In genomic region chr5:141915881-141916336, GRCh38 we compare ENCODE assay signal across 18 cellular contexts. TPM values are rescaled to one million over a fixed set of nuclear protein-coding genes. Genes with fewer than 3 reads are reported as not detected.
DNase-seq lines count a peak whose midpoint lies in the region; ATAC-seq, FAIRE-seq and TF ChIP-seq lines count a peak whose summit lies in the region.
"Had no signal": no experiment of that assay in that cellular context is flagged by ENCODE, and none has a peak within 500 bp of the region (broad histone marks: within the 10 kb centered on the region; RNA-seq: fewer than 3 reads in every experiment).

No MANE protein-coding gene starts in this region.

- no peak overlapping the region for H3K4me3 ChIP-seq in GM12875 (ENCODE audit: low read depth, low read length)
- H3K4me3 ChIP-seq in HEK293 (ENCODE audit: low read depth, low read length) = no peak overlapping the region
- no peak overlapping the region for H3K4me3 ChIP-seq in GM12878
- H3K4me3 ChIP-seq in pancreas = no peak overlapping the region
- H3K4me3 ChIP-seq: adrenal gland, HAP-1, lower lobe of right lung, Peyer's patch had no signal

- no peak overlapping the region for H3K9ac ChIP-seq in GM12878 (ENCODE audit: control insufficient read depth, insufficient read depth, low read length)

- in situ Hi-C loops in GM12878 (cut with MboI) = no loop called here

- no peak overlapping the region for H3K4me2 ChIP-seq in GM12878 (ENCODE audit: control insufficient read depth, insufficient read depth)

- no peak for TF ChIP-seq EP300 in GM12878 (IDR thresholded peaks at IDR 0.05; ENCODE audit: borderline replicate concordance in 1 of 2, control insufficient read depth in 1 of 2, low read depth in 2 of 2, low read length in 2 of 2)

- 86% methylated on average over 6 of the region's 6 CpGs for WGBS in GM12878 (ENCODE audit: insufficient coverage, insufficient replicate concordance, low lambda C conversion rate, missing lambda C conversion rate)
- 69 to 81% methylated on average over 6 of the region's 6 CpGs for WGBS in pancreas, 2 donors

- H3K4me1 ChIP-seq in HEK293 (ENCODE audit: control insufficient read depth, insufficient read depth, low read length) (no peaks in the 10 kb centered on the region), GM12878 (ENCODE audit: control insufficient read depth, insufficient read depth, low read length) (peaks cover 23% of the 10 kb centered on the region), pancreas (no peaks in the 10 kb centered on the region)

- no peaks in the 10 kb centered on the region for H3K36me3 ChIP-seq in HEK293 (ENCODE audit: control insufficient read depth in 2 of 2, insufficient read depth in 1 of 2, low read length in 2 of 2)
- no peaks in the 10 kb centered on the region for H3K36me3 ChIP-seq in GM12878 (ENCODE audit: control insufficient read depth in 2 of 2, insufficient read depth in 2 of 2, low read length in 1 of 2)
- H3K36me3 ChIP-seq in pancreas = no peaks in the 10 kb centered on the region
- H3K36me3 ChIP-seq: adrenal gland, HAP-1, lower lobe of right lung, neutrophil, Peyer's patch had no signal

- CTCF ChIA-PET in HEK293 (lab: Yijun Ruan, JAX) (interaction anchor here (0.7 to 2.9 kb wide), 7 partner anchors 9 to 224 kb away, joined by 3 to 15 read pairs (median 4); no protein-coding TSS in a partner anchor), GM12878 (lab: Yijun Ruan, JAX) (interaction anchor here (0.9 to 3.8 kb wide), 7 partner anchors 26 to 252 kb away, joined by 3 to 16 read pairs (median 4); no protein-coding TSS in a partner anchor)

- peaks cover 30 to 44% of the 10 kb centered on the region in 2 donors for H3K27me3 Mint-ChIP-seq in natural killer cell (ENCODE audit: low read depth in 2 of 2)

- no peak overlapping the region for H3K27ac Mint-ChIP-seq in natural killer cell
- H3K27ac Mint-ChIP-seq: activated T-cell treated with anti-CD3 and anti-CD28 coated beads, Interleukin-2, amount 50 U/mL, for 72 hours had no signal

- no peak overlapping the region for H2AFZ ChIP-seq in GM12878 (ENCODE audit: control insufficient read depth, low read depth, low read length)

- no peaks in the 10 kb centered on the region for H3K9me3 Mint-ChIP-seq in natural killer cell
- H3K9me3 Mint-ChIP-seq: activated T-cell treated with anti-CD3 and anti-CD28 coated beads, Interleukin-2, amount 50 U/mL, for 72 hours; CD14-positive monocyte had no signal

- TF ChIP-seq CTCF in GM12875 (IDR thresholded peaks at IDR 0.05; ENCODE audit: borderline replicate concordance, insufficient read depth, low read depth, low read length) (0 out of 2 replicates have a peak, but pooled peaks have one; percentile 1), HEK293 (tag by site-specific recombination; IDR thresholded peaks at IDR 0.05) (no peak), GM12878 (IDR thresholded peaks at IDR 0.05 in 2 of 3, conservative IDR thresholded peaks at IDR 0.05 in 1 of 3; ENCODE audit: control insufficient read depth in 2 of 3, extremely low read depth in 1 of 3, insufficient read depth in 1 of 3, low read depth in 3 of 3, low read length in 3 of 3) (no peak), natural killer cell (IDR thresholded peaks at IDR 0.05) (no peak), pancreas (IDR thresholded peaks at IDR 0.05) (no peak)

- no peak for TF ChIP-seq RAD21 in GM12878 (IDR thresholded peaks at IDR 0.05; ENCODE audit: insufficient read depth, low read depth, low read length)

- H3K36me3 Mint-ChIP-seq in natural killer cell = no peaks in the 10 kb centered on the region

- intact Hi-C loops in GM12878 (cut with micrococcal nuclease; ENCODE audit: unreplicated experiment) = no loop called here
- intact Hi-C loops in natural killer cell (cut with micrococcal nuclease) = no loop called here
- intact Hi-C loops in pancreas (cut with DNase I) = no loop called here

- DNase-seq in GM12878 (ENCODE audit: low read depth, low spot score) = no peak
- peak; percentile 83 for DNase-seq in islet precursor cell
- no peak for DNase-seq in natural killer cell
- no peak for DNase-seq in pancreas
- no peak for DNase-seq in T-helper 9 cell
- no peak for DNase-seq in A172 (ENCODE audit: low spot score)
- DNase-seq: activated CD4-positive, alpha-beta T cell treated with anti-CD3 and anti-CD28 coated beads for 48 hours; activated T-cell treated with anti-CD3 and anti-CD28 coated beads, Interleukin-2, amount 50 U/mL, for 72 hours; adrenal gland; lower lobe of right lung; NCI-H2171 had no signal

- H3K79me2 ChIP-seq in GM12878 (ENCODE audit: control insufficient read depth, insufficient read depth, low read length) = no peaks in the 10 kb centered on the region

- H4K20me1 ChIP-seq in GM12878 (ENCODE audit: control insufficient read depth, insufficient read depth) = no peaks in the 10 kb centered on the region

- ATAC-seq in GM12878 (peak; percentile 39; the same call in 2 of the 3 replicates), natural killer cell (no peak), pancreas (no peak)
- ATAC-seq: lower lobe of right lung had no signal

- FAIRE-seq in GM12878 (lab: Jason Lieb, UNC) = no peak
- no peak for FAIRE-seq in pancreas (lab: Jason Lieb, UNC)

- H3K27ac ChIP-seq in HEK293 (ENCODE audit: extremely low read depth, low read depth, low read length) (no peak overlapping the region), GM12878 (ENCODE audit: control insufficient read depth, insufficient read depth) (no peak overlapping the region), pancreas (no peak overlapping the region)
- H3K27ac ChIP-seq: adrenal gland, lower lobe of right lung, neutrophil, Peyer's patch had no signal

- RAD21 ChIA-PET in GM12878 (lab: Charles Lee; ENCODE audit: unreplicated experiment) = interaction anchor here (1.2 to 1.8 kb wide), 5 partner anchors 8 to 224 kb away, joined by 3 to 7 read pairs (median 4); partner anchors contain the start of genes DELE1 and RNF14

- H3K9me3 ChIP-seq in HEK293 (ENCODE audit: control insufficient read depth, insufficient read depth, low read depth, low read length) (no peaks in the 10 kb centered on the region), GM12878 (replicated peaks; ENCODE audit: control insufficient read depth, insufficient read depth, low read length) (no peaks in the 10 kb centered on the region; the same call in 2 of the 3 replicates), pancreas (no peaks in the 10 kb centered on the region)
- H3K9me3 ChIP-seq: adrenal gland, HAP-1, lower lobe of right lung, neutrophil, Peyer's patch had no signal

- H3K4me1 Mint-ChIP-seq in natural killer cell = no peaks in the 10 kb centered on the region

- H3K4me3 Mint-ChIP-seq in natural killer cell = no peak overlapping the region
- H3K4me3 Mint-ChIP-seq: CD14-positive monocyte had no signal

- no peak for TF ChIP-seq POLR2A in GM12878 (IDR thresholded peaks at IDR 0.05; ENCODE audit: low read depth, low read length)

- POLR2A ChIA-PET in HEK293 (lab: Yijun Ruan, JAX) = interaction anchor here (0.8 to 1.7 kb wide), 2 partner anchors 8 to 9 kb away, joined by 3 to 4 read pairs; partner anchors contain the start of gene DELE1
- POLR2A ChIA-PET in GM12878 (lab: Charles Lee) = no interaction called here

- BruUV-seq in GM12878 (replicated peaks; lab: Mats Ljungman, UMichigan) = no TSS peak

- SMC1A ChIA-PET in GM12878 (lab: Charles Lee; ENCODE audit: uncharacterized antibody, unreplicated experiment) = interaction anchor here (1.0 to 1.9 kb wide), 7 partner anchors 28 to 224 kb away, joined by 3 to 7 read pairs (median 3); partner anchors contain the start of gene RNF14

- H3K27me3 ChIP-seq in GM12878 (replicated peaks in 1 of 2; ENCODE audit: control insufficient read depth in 2 of 2, insufficient read depth in 2 of 2, low read length in 1 of 2) (peaks cover 0 to 4% of the 10 kb centered on the region in 2 experiments; a peak in 1 of 4 replicates), pancreas (no peaks in the 10 kb centered on the region)
- H3K27me3 ChIP-seq: adrenal gland, Peyer's patch had no signal

RNA-seq across cellular contexts. Expression of gene DELE1, which starts 7.8 kb away (rescaled TPM):
- total RNA-seq in GM12878 (2013; cell fraction: nucleolus; rRNA removed) = 148 and 153 TPM in 2 replicates
- total RNA-seq in GM12878 (2014; rRNA removed) (58.1 and 60.3 TPM in 2 replicates), GM12878 (2014; rRNA removed; fragmentation: Illumina TruSeq; extraction: Trizol) (39.0 and 42.0 TPM in 2 replicates), GM12878 (2021) (62.9 and 63.2 TPM in 2 replicates), natural killer cell (100 to 1,000 TPM; 106 to 125 (median 115) TPM), pancreas (10 to 100 TPM; 27.7 to 36.0 (median 33.1) TPM)
- 31.0 TPM for polyA plus RNA-seq in GM12878 (2011; ENCODE audit: low read depth)
- polyA plus RNA-seq in GM12878 (2011; rRNA removed) (46.4 and 71.4 TPM in 2 replicates), GM12878 (2014; fragmentation: Illumina TruSeq; extraction: Trizol) (30.2 and 53.2 TPM in 2 replicates), GM12878 (2014; fragmentation: Nextera tagmentation; extraction: Ambion mirVana) (10 to 100 TPM; 18.9 to 21.4 TPM), GM12878 (2014; rRNA removed) (69.4 and 71.2 TPM in 2 replicates), GM12878 (2016; fragmentation: Nextera tagmentation; extraction: Ambion mirVana) (10 to 100 TPM; 37.8 to 37.9 TPM), pancreas (10 to 100 TPM; 38.2 to 45.6 TPM)
- polyA plus RNA-seq in GM12878 (2011; cell fraction: cytosol; rRNA removed) = 84.2 and 98.9 TPM in 2 replicates
- 223 and 258 TPM in 2 replicates for polyA plus RNA-seq in GM12878 (2011; cell fraction: nucleus; rRNA removed)
- polyA plus RNA-seq in GM12878 (2012) = 50.8 and 50.9 TPM in 2 replicates
- 48.9 and 72.9 TPM in 2 replicates for polyA minus RNA-seq in GM12878 (2011; rRNA and poly(A)+ RNA removed)
- 19.4 and 27.2 TPM in 2 replicates for polyA minus RNA-seq in GM12878 (2011; cell fraction: cytosol; rRNA and poly(A)+ RNA removed)
- polyA minus RNA-seq in GM12878 (2011; cell fraction: nucleus; rRNA and poly(A)+ RNA removed) = 43.5 and 49.6 TPM in 2 replicates
- 18.2 and 37.0 TPM in 2 replicates for total RNA-seq in A172 (2014; rRNA removed; shearing (Covaris generic))

RNA-seq across cellular contexts. Expression of gene PCDH1, which starts 37.7 kb away (rescaled TPM):
- total RNA-seq in GM12878 (2013; cell fraction: nucleolus; rRNA removed) = 0.15 and 1.3 TPM in 2 replicates
- 0.11 TPM in 1 of 2 replicates, not detected in the other for total RNA-seq in GM12878 (2014; rRNA removed)
- not detected in 2 replicates for total RNA-seq in GM12878 (2014; rRNA removed; fragmentation: Illumina TruSeq; extraction: Trizol)
- 0.27 and 0.36 TPM in 2 replicates for total RNA-seq in GM12878 (2021)
- not detected for polyA plus RNA-seq in GM12878 (2011; ENCODE audit: low read depth)
- polyA plus RNA-seq in GM12878 (2011; rRNA removed) = 0.07 TPM in 1 of 2 replicates, not detected in the other
- polyA plus RNA-seq in GM12878 (2011; cell fraction: cytosol; rRNA removed) = 0.12 TPM in 2 replicates
- 0.10 and 0.12 TPM in 2 replicates for polyA plus RNA-seq in GM12878 (2011; cell fraction: nucleus; rRNA removed)
- 0.04 and 0.11 TPM in 2 replicates for polyA plus RNA-seq in GM12878 (2012)
- polyA plus RNA-seq in GM12878 (2014; fragmentation: Illumina TruSeq; extraction: Trizol) = 0.16 TPM in 1 of 2 replicates, not detected in the other
- polyA plus RNA-seq in GM12878 (2014; fragmentation: Nextera tagmentation; extraction: Ambion mirVana) = not detected
- 0.10 TPM in 1 of 2 replicates, not detected in the other for polyA plus RNA-seq in GM12878 (2014; rRNA removed)
- polyA plus RNA-seq in GM12878 (2016; fragmentation: Nextera tagmentation; extraction: Ambion mirVana) = under 1 TPM in 1 of 2 experiments, not detected in 1; 0.16 TPM
- polyA minus RNA-seq in GM12878 (2011; rRNA and poly(A)+ RNA removed) = 0.26 and 0.73 TPM in 2 replicates
- polyA minus RNA-seq in GM12878 (2011; cell fraction: cytosol; rRNA and poly(A)+ RNA removed) = not detected in 2 replicates
- polyA minus RNA-seq in GM12878 (2011; cell fraction: nucleus; rRNA and poly(A)+ RNA removed) = not detected in 2 replicates
- total RNA-seq in natural killer cell = 10 to 100 TPM; 19.2 to 39.2 (median 32.1) TPM
- 10 to 100 TPM; 12.0 to 30.7 (median 16.2) TPM for total RNA-seq in pancreas
- polyA plus RNA-seq in pancreas = 10 to 100 TPM in 1 of 2 donors, 1 to 10 TPM in 1; 6.8 to 10.1 TPM
- 7.2 and 7.4 TPM in 2 replicates for total RNA-seq in A172 (2014; rRNA removed; shearing (Covaris generic))
- total RNA-seq: T-helper 1 cell treated with Interleukin-12 subunit alpha and Interleukin-12 subunit beta and Interleukin-4 antibody, amounts not matched to agents 30 ng/mL and 1 ng/mL, for 36 hours had no signal
- polyA plus RNA-seq: CD14-positive monocyte had no signal

RNA-seq across cellular contexts. Expression of gene PCDH12, which starts 42.1 kb away (rescaled TPM):
- total RNA-seq in GM12878 (2013; cell fraction: nucleolus; rRNA removed) = not detected in 2 replicates
- total RNA-seq in GM12878 (2014; rRNA removed) = 0.06 TPM in 1 of 2 replicates, not detected in the other
- not detected in 2 replicates for total RNA-seq in GM12878 (2014; rRNA removed; fragmentation: Illumina TruSeq; extraction: Trizol)
- total RNA-seq in GM12878 (2021) = 0.03 TPM in 1 of 2 replicates, not detected in the other
- polyA plus RNA-seq in GM12878 (2011; ENCODE audit: low read depth) = 0.16 TPM
- polyA plus RNA-seq in GM12878 (2011; rRNA removed) = 0.10 TPM in 1 of 2 replicates, not detected in the other
- polyA plus RNA-seq in GM12878 (2011; cell fraction: cytosol; rRNA removed) = 0.02 TPM in 1 of 2 replicates, not detected in the other
- polyA plus RNA-seq in GM12878 (2011; cell fraction: nucleus; rRNA removed) = 0.03 TPM in 1 of 2 replicates, not detected in the other
- polyA plus RNA-seq in GM12878 (2012) = 0.11 and 0.18 TPM in 2 replicates
- not detected in 2 replicates for polyA plus RNA-seq in GM12878 (2014; fragmentation: Illumina TruSeq; extraction: Trizol)
- under 1 TPM in 1 of 2 experiments, not detected in 1; 0.05 TPM for polyA plus RNA-seq in GM12878 (2014; fragmentation: Nextera tagmentation; extraction: Ambion mirVana)
- polyA plus RNA-seq in GM12878 (2014; rRNA removed) = 0.01 TPM in 1 of 2 replicates, not detected in the other
- polyA plus RNA-seq in GM12878 (2016; fragmentation: Nextera tagmentation; extraction: Ambion mirVana) = under 1 TPM in 1 of 2 experiments, not detected in 1; 0.14 TPM
- polyA minus RNA-seq in GM12878 (2011; rRNA and poly(A)+ RNA removed) = not detected in 2 replicates
- not detected in 2 replicates for polyA minus RNA-seq in GM12878 (2011; cell fraction: cytosol; rRNA and poly(A)+ RNA removed)
- polyA minus RNA-seq in GM12878 (2011; cell fraction: nucleus; rRNA and poly(A)+ RNA removed) = not detected in 2 replicates
- under 1 TPM in 1 of 3 donors, not detected in 2; 0.05 TPM for total RNA-seq in natural killer cell
- 1 to 10 TPM in 3 of 6 donors, under 1 TPM in 3; 0.32 to 1.7 (median 0.93) TPM for total RNA-seq in pancreas
- 1 to 10 TPM in 1 of 2 donors, under 1 TPM in 1; 0.65 to 1.6 TPM for polyA plus RNA-seq in pancreas
- 0.07 TPM in 1 of 2 replicates, not detected in the other for total RNA-seq in A172 (2014; rRNA removed; shearing (Covaris generic))

RNA-seq across cellular contexts. Expression of gene RNF14, which starts 53.0 kb away (rescaled TPM):
- total RNA-seq in GM12878 (2013; cell fraction: nucleolus; rRNA removed) = 34.2 and 34.7 TPM in 2 replicates
- total RNA-seq in GM12878 (2014; rRNA removed) = 19.7 and 30.8 TPM in 2 replicates
- 23.8 and 24.2 TPM in 2 replicates for total RNA-seq in GM12878 (2014; rRNA removed; fragmentation: Illumina TruSeq; extraction: Trizol)
- 19.7 and 26.7 TPM in 2 replicates for total RNA-seq in GM12878 (2021)
- 16.1 TPM for polyA plus RNA-seq in GM12878 (2011; ENCODE audit: low read depth)
- polyA plus RNA-seq in GM12878 (2011; rRNA removed) = 30.6 and 39.7 TPM in 2 replicates
- 18.9 and 21.4 TPM in 2 replicates for polyA plus RNA-seq in GM12878 (2011; cell fraction: cytosol; rRNA removed)
- polyA plus RNA-seq in GM12878 (2011; cell fraction: nucleus; rRNA removed) = 15.4 and 15.5 TPM in 2 replicates
- polyA plus RNA-seq in GM12878 (2012) = 15.4 and 19.5 TPM in 2 replicates
- 28.6 and 35.5 TPM in 2 replicates for polyA plus RNA-seq in GM12878 (2014; fragmentation: Illumina TruSeq; extraction: Trizol)
- 10 to 100 TPM; 28.1 to 34.4 TPM for polyA plus RNA-seq in GM12878 (2014; fragmentation: Nextera tagmentation; extraction: Ambion mirVana)
- polyA plus RNA-seq in GM12878 (2014; rRNA removed) = 13.2 and 14.1 TPM in 2 replicates
- 10 to 100 TPM; 35.2 to 41.8 TPM for polyA plus RNA-seq in GM12878 (2016; fragmentation: Nextera tagmentation; extraction: Ambion mirVana)
- polyA minus RNA-seq in GM12878 (2011; rRNA and poly(A)+ RNA removed) = 27.2 and 29.3 TPM in 2 replicates
- 8.7 and 11.3 TPM in 2 replicates for polyA minus RNA-seq in GM12878 (2011; cell fraction: cytosol; rRNA and poly(A)+ RNA removed)
- polyA minus RNA-seq in GM12878 (2011; cell fraction: nucleus; rRNA and poly(A)+ RNA removed) = 9.4 and 16.6 TPM in 2 replicates
- total RNA-seq in natural killer cell = 10 to 100 TPM; 20.6 to 29.2 (median 21.3) TPM
- total RNA-seq in pancreas = 10 to 100 TPM; 15.4 to 30.4 (median 21.6) TPM
- 10 to 100 TPM in 1 of 2 donors, 1 to 10 TPM in 1; 7.8 to 18.4 TPM for polyA plus RNA-seq in pancreas
- 123 and 139 TPM in 2 replicates for total RNA-seq in A172 (2014; rRNA removed; shearing (Covaris generic))
